ENCODE assay signal across 1 cellular context in genomic region chr12:110002691-110003515, GRCh38.
TF ChIP-seq lines count a peak whose summit lies in the region.

No MANE protein-coding gene starts in this region.

TF ChIP-seq in IMR-90, 13 proteins besides CTCF, POLR2A, EP300 and RAD21:
- TF ChIP-seq CEBPB (IDR thresholded peaks at IDR 0.05; ENCODE audit: low read depth, low read length) (peak; percentile 57; the same call in 1 of the 2 replicates), MXI1 (IDR thresholded peaks at IDR 0.05; ENCODE audit: borderline replicate concordance, low read depth, low read length) (peak; percentile 72; the same call in 1 of the 2 replicates), USF2 (IDR thresholded peaks at IDR 0.05; ENCODE audit: low read depth, low read length) (no peak)
